In genomic region chr17:37179893-37180292, GRCh38 we compare ENCODE assay signal across 18 cellular contexts.
DNase-seq lines count a peak whose midpoint lies in the region; ATAC-seq, FAIRE-seq and TF ChIP-seq lines count a peak whose summit lies in the region.
"Had no signal": no experiment of that assay in that cellular context is flagged by ENCODE, and none has a peak within 500 bp of the region (broad histone marks: within the 10 kb centered on the region; RNA-seq: fewer than 3 reads in every experiment).

No MANE protein-coding gene starts in this region.

- H3K27me3 Mint-ChIP-seq in stimulated activated naive B cell treated with anti-CD40 and anti-IgM and Interleukin-4, amounts not matched to agents 10 μg/mL and 1 μg/mL and 100 μg/mL, for 72 hours = no peaks in the 10 kb centered on the region
- H3K27me3 Mint-ChIP-seq: activated B cell treated with CpG ODN at 0.5 μM for 24 hours; effector memory CD8-positive, alpha-beta T cell; memory B cell had no signal

- ATAC-seq in GM18909 (IDR thresholded peaks at IDR 0.05; ENCODE audit: poor library complexity, unreplicated experiment) = no peak
- ATAC-seq in stimulated activated naive B cell treated with anti-CD40 and anti-IgM and Interleukin-4, amounts not matched to agents 10 μg/mL and 1 μg/mL and 100 μg/mL, for 72 hours (replicated peaks) = no peak
- ATAC-seq in HG03025 (IDR thresholded peaks at IDR 0.05; ENCODE audit: low FRiP score, unreplicated experiment) = no peak
- ATAC-seq: effector memory CD8-positive, alpha-beta T cell had no signal

- no peaks in the 10 kb centered on the region for H3K9me3 Mint-ChIP-seq in stimulated activated naive B cell treated with anti-CD40 and anti-IgM and Interleukin-4, amounts not matched to agents 10 μg/mL and 1 μg/mL and 100 μg/mL, for 72 hours
- H3K9me3 Mint-ChIP-seq: activated B cell treated with CpG ODN at 0.5 μM for 24 hours; effector memory CD8-positive, alpha-beta T cell; memory B cell had no signal

- TF ChIP-seq CTCF in AG04450 (IDR thresholded peaks at IDR 0.05; ENCODE audit: low read depth, low read length) (no peak), bronchial epithelial cell (IDR thresholded peaks at IDR 0.05; ENCODE audit: insufficient read depth, low read length, severe bottlenecking) (no peak)

- peak; percentile 32 for DNase-seq in AG04450 (ENCODE audit: low read depth, low spot score)
- DNase-seq in LoVo (ENCODE audit: low spot score) = peak; percentile 9
- DNase-seq in bronchial epithelial cell (ENCODE audit: low read depth) = peak; percentile 92
- peak; percentile 87 for DNase-seq in iris pigment epithelial cell (ENCODE audit: low read depth)
- no peak for DNase-seq in stimulated activated naive B cell treated with anti-CD40 and anti-IgM and Interleukin-4, amounts not matched to agents 10 μg/mL and 1 μg/mL and 100 μg/mL, for 72 hours
- DNase-seq in HuH-7 (ENCODE audit: low spot score) = no peak
- DNase-seq: activated B cell treated with CpG ODN at 0.5 μM for 24 hours; activated T-cell treated with anti-CD3 and anti-CD28 coated beads for 4 hours; amniotic stem cell; DMS79 treated with DMSO at 0.1 percent for 48 hours; effector memory CD8-positive, alpha-beta T cell; NCI-H1694 treated with DMSO at 0.1 percent for 48 hours; NCI-H774; posterior cingulate gyrus; uterus had no signal

- H3K4me3 ChIP-seq in AG04450 (ENCODE audit: low read depth, low read length) (no peak overlapping the region), bronchial epithelial cell (ENCODE audit: low read depth, low read length) (no peak overlapping the region)
- H3K4me3 ChIP-seq: uterus had no signal

- no peak overlapping the region for H3K27ac ChIP-seq in AG04450 (ENCODE audit: low read depth, low read length)
- H3K27ac ChIP-seq: uterus had no signal

- CTCF ChIA-PET in AG04450 (lab: Charles Lee) = interaction anchor here (0.9 to 1.9 kb wide), 4 partner anchors 32 to 577 kb away, joined by 3 to 6 read pairs (median 6); no protein-coding TSS in a partner anchor

- no peak overlapping the region for H3K4me3 Mint-ChIP-seq in stimulated activated naive B cell treated with anti-CD40 and anti-IgM and Interleukin-4, amounts not matched to agents 10 μg/mL and 1 μg/mL and 100 μg/mL, for 72 hours
- H3K4me3 Mint-ChIP-seq: activated B cell treated with CpG ODN at 0.5 μM for 24 hours; effector memory CD8-positive, alpha-beta T cell; memory B cell had no signal

- peaks cover 5% of the 10 kb centered on the region for H3K36me3 ChIP-seq in bronchial epithelial cell (ENCODE audit: control insufficient read depth, insufficient read depth, low read length)
- H3K36me3 ChIP-seq: uterus had no signal

- H3K4me1 Mint-ChIP-seq in stimulated activated naive B cell treated with anti-CD40 and anti-IgM and Interleukin-4, amounts not matched to agents 10 μg/mL and 1 μg/mL and 100 μg/mL, for 72 hours = no peaks in the 10 kb centered on the region
- H3K4me1 Mint-ChIP-seq: activated B cell treated with CpG ODN at 0.5 μM for 24 hours, memory B cell had no signal

- no peaks in the 10 kb centered on the region for H3K27me3 ChIP-seq in AG04450 (ENCODE audit: control insufficient read depth, insufficient read depth, low read length)
- no peaks in the 10 kb centered on the region for H3K27me3 ChIP-seq in bronchial epithelial cell (ENCODE audit: control insufficient read depth, insufficient read depth, low read length)
- H3K27me3 ChIP-seq: uterus had no signal

- H3K9me3 ChIP-seq in AG04450 (ENCODE audit: control insufficient read depth, insufficient read depth, low read length) = no peaks in the 10 kb centered on the region
- H3K9me3 ChIP-seq: uterus had no signal

- no peak for FAIRE-seq in bronchial epithelial cell (lab: Jason Lieb, UNC)

- POLR2A ChIA-PET in AG04450 (lab: Yijun Ruan, JAX) = interaction anchor here (0.6 kb wide), 1 partner anchor 217 kb away, joined by 6 read pairs; no protein-coding TSS in a partner anchor

- peaks cover 22 to 67% of the 10 kb centered on the region in 2 donors for H3K36me3 Mint-ChIP-seq in stimulated activated naive B cell treated with anti-CD40 and anti-IgM and Interleukin-4, amounts not matched to agents 10 μg/mL and 1 μg/mL and 100 μg/mL, for 72 hours

- no peak overlapping the region for H3K27ac Mint-ChIP-seq in stimulated activated naive B cell treated with anti-CD40 and anti-IgM and Interleukin-4, amounts not matched to agents 10 μg/mL and 1 μg/mL and 100 μg/mL, for 72 hours
- H3K27ac Mint-ChIP-seq: activated B cell treated with CpG ODN at 0.5 μM for 24 hours; effector memory CD8-positive, alpha-beta T cell; memory B cell had no signal

Comparison
In these comparisons a context has a peak if more than half of its experiments do, and no peak if none do; other contexts are left out.
1. DNase-seq: peak in AG04450 (single experiment), LoVo (single experiment), bronchial epithelial cell (single experiment) and iris pigment epithelial cell (single experiment); none in stimulated activated naive B cell treated with anti-CD40 and anti-IgM and Interleukin-4, amounts not matched to agents 10 μg/mL and 1 μg/mL and 100 μg/mL, for 72 hours (single experiment) and HuH-7 (single experiment).